ENCODE assay signal across 1 cellular context in the genomic region with DNA sequence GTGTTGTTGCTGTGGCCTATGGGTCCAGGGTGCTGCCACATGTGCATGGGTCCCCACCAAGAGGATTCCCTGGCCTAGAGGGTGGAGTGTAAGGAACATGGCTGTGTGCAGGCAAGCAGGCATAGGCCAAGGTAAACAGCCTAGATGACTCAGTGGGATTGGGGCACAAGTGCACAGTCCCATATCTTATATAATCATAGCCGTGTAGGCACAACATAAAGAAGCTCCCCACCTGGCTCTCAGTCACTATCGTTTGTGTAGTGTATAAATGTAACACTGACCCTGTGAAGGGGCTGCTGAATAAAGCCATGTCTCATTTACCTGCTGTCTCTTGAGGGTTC.
TF ChIP-seq lines count a peak whose summit lies in the region.

No MANE protein-coding gene starts in this region.

TF ChIP-seq in H1, 55 proteins besides CTCF, POLR2A, EP300 and RAD21:
- TF ChIP-seq, protein P1, sequence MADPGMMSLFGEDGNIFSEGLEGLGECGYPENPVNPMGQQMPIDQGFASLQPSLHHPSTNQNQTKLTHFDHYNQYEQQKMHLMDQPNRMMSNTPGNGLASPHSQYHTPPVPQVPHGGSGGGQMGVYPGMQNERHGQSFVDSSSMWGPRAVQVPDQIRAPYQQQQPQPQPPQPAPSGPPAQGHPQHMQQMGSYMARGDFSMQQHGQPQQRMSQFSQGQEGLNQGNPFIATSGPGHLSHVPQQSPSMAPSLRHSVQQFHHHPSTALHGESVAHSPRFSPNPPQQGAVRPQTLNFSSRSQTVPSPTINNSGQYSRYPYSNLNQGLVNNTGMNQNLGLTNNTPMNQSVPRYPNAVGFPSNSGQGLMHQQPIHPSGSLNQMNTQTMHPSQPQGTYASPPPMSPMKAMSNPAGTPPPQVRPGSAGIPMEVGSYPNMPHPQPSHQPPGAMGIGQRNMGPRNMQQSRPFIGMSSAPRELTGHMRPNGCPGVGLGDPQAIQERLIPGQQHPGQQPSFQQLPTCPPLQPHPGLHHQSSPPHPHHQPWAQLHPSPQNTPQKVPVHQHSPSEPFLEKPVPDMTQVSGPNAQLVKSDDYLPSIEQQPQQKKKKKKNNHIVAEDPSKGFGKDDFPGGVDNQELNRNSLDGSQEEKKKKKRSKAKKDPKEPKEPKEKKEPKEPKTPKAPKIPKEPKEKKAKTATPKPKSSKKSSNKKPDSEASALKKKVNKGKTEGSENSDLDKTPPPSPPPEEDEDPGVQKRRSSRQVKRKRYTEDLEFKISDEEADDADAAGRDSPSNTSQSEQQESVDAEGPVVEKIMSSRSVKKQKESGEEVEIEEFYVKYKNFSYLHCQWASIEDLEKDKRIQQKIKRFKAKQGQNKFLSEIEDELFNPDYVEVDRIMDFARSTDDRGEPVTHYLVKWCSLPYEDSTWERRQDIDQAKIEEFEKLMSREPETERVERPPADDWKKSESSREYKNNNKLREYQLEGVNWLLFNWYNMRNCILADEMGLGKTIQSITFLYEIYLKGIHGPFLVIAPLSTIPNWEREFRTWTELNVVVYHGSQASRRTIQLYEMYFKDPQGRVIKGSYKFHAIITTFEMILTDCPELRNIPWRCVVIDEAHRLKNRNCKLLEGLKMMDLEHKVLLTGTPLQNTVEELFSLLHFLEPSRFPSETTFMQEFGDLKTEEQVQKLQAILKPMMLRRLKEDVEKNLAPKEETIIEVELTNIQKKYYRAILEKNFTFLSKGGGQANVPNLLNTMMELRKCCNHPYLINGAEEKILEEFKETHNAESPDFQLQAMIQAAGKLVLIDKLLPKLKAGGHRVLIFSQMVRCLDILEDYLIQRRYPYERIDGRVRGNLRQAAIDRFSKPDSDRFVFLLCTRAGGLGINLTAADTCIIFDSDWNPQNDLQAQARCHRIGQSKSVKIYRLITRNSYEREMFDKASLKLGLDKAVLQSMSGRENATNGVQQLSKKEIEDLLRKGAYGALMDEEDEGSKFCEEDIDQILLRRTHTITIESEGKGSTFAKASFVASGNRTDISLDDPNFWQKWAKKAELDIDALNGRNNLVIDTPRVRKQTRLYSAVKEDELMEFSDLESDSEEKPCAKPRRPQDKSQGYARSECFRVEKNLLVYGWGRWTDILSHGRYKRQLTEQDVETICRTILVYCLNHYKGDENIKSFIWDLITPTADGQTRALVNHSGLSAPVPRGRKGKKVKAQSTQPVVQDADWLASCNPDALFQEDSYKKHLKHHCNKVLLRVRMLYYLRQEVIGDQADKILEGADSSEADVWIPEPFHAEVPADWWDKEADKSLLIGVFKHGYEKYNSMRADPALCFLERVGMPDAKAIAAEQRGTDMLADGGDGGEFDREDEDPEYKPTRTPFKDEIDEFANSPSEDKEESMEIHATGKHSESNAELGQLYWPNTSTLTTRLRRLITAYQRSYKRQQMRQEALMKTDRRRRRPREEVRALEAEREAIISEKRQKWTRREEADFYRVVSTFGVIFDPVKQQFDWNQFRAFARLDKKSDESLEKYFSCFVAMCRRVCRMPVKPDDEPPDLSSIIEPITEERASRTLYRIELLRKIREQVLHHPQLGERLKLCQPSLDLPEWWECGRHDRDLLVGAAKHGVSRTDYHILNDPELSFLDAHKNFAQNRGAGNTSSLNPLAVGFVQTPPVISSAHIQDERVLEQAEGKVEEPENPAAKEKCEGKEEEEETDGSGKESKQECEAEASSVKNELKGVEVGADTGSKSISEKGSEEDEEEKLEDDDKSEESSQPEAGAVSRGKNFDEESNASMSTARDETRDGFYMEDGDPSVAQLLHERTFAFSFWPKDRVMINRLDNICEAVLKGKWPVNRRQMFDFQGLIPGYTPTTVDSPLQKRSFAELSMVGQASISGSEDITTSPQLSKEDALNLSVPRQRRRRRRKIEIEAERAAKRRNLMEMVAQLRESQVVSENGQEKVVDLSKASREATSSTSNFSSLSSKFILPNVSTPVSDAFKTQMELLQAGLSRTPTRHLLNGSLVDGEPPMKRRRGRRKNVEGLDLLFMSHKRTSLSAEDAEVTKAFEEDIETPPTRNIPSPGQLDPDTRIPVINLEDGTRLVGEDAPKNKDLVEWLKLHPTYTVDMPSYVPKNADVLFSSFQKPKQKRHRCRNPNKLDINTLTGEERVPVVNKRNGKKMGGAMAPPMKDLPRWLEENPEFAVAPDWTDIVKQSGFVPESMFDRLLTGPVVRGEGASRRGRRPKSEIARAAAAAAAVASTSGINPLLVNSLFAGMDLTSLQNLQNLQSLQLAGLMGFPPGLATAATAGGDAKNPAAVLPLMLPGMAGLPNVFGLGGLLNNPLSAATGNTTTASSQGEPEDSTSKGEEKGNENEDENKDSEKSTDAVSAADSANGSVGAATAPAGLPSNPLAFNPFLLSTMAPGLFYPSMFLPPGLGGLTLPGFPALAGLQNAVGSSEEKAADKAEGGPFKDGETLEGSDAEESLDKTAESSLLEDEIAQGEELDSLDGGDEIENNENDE (IDR thresholded peaks at IDR 0.05; ENCODE audit: insufficient replicate concordance, low read length) = no peak
- TF ChIP-seq ASH2L (IDR thresholded peaks at IDR 0.05; ENCODE audit: low read length) = no peak
- no peak for TF ChIP-seq CHD2 (IDR thresholded peaks at IDR 0.05; ENCODE audit: low read length)
- no peak for TF ChIP-seq TAF1 (IDR thresholded peaks at IDR 0.05; ENCODE audit: low read depth, low read length)
- no peak for TF ChIP-seq YY1 (IDR thresholded peaks at IDR 0.05; ENCODE audit: low read depth, low read length)
